ENCODE assay signal across 11 cellular contexts in the genomic region with DNA sequence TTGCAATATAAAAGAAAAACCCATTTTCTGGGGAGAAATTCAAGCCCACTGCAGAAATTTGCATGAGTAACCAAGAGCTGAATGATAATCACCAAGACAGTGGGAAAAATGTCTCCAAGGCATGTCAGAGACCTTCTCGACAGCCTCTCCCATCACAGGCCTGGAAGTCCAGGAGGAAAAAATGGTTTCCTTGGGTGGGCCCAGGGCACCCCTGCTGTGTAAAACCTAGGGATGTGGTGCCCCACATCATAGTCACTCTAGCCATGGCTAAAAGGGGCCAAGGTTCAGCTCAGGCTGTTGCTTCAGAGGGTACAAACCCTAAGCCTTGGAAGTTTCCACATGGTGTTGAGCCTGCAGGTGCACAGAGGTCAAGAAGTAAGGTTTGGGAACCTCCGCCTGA.
"Had no signal": no experiment of that assay in that cellular context is flagged by ENCODE, and none has a peak within 500 bp of the region (broad histone marks: within the 10 kb centered on the region; RNA-seq: fewer than 3 reads in every experiment).

No MANE protein-coding gene starts in this region.

- H3K27ac Mint-ChIP-seq: GM23338, H9, HFFc6 had no signal

- ATAC-seq: GM23338, HCT116 had no signal

- DNase-seq: GM23248, GOT3, H7, H9, HCEC 1CT, HFFc6 had no signal

- H3K4me2 ChIP-seq: GM23338 had no signal

- H3K4me3 Mint-ChIP-seq: GM23338, H9, HFFc6 had no signal

- FAIRE-seq: H1, H54 had no signal

- H3K36me3 ChIP-seq: HAP-1 had no signal

- H3K4me1 ChIP-seq: HAP-1 had no signal

- H3K4me3 ChIP-seq: GM23248, GM23338, HAP-1 had no signal

- H3K27ac ChIP-seq: GM23248 had no signal
